1 cellular context compared by ENCODE assay signal in genomic region chr7:148941598-148942280, GRCh38.
TF ChIP-seq lines count a peak whose summit lies in the region.

No MANE protein-coding gene starts in this region.

TF ChIP-seq in HEK293, 187 proteins besides CTCF, POLR2A, EP300 and RAD21 (continued from another document):
- TF ChIP-seq MYNN (tag by site-specific recombination; IDR thresholded peaks at IDR 0.05; ENCODE audit: borderline replicate concordance), result no peak
- TF ChIP-seq ZNF660 (tag by site-specific recombination; IDR thresholded peaks at IDR 0.05), result 0 out of 2 replicates have a peak, but pooled peaks have one; percentile 8
- 0 out of 2 replicates have a peak, but pooled peaks have one; percentile 37 for TF ChIP-seq MZF1 (tag by site-specific recombination; IDR thresholded peaks at IDR 0.05; ENCODE audit: borderline replicate concordance)
- peak; percentile 53 for TF ChIP-seq ZFHX2 (tag by site-specific recombination; conservative IDR thresholded peaks at IDR 0.05)
- no peak; the same call in 1 of the 2 replicates for TF ChIP-seq PRDM6 (tag by site-specific recombination; IDR thresholded peaks at IDR 0.05)
- 0 out of 2 replicates have a peak, but pooled peaks have one; percentile 18 for TF ChIP-seq GLIS2 (tag by site-specific recombination; IDR thresholded peaks at IDR 0.05)
- no peak for TF ChIP-seq AEBP2 (tag by site-specific recombination; IDR thresholded peaks at IDR 0.05; ENCODE audit: borderline replicate concordance)
- TF ChIP-seq KLF16 (tag by site-specific recombination; IDR thresholded peaks at IDR 0.05), result 0 out of 2 replicates have a peak, but pooled peaks have one; percentile 42
- TF ChIP-seq WT1 (tag by site-specific recombination; IDR thresholded peaks at IDR 0.05), result no peak; the same call in 1 of the 2 replicates
- TF ChIP-seq ZNF184 (tag by site-specific recombination; IDR thresholded peaks at IDR 0.05), result 0 out of 2 replicates have a peak, but pooled peaks have one; percentile 5
- no peak for TF ChIP-seq ZNF624 (tag by site-specific recombination; IDR thresholded peaks at IDR 0.05)
- peak; percentile 7; the same call in 1 of the 2 replicates for TF ChIP-seq KLF9 (tag by site-specific recombination; IDR thresholded peaks at IDR 0.05; ENCODE audit: low read depth)
- TF ChIP-seq TRIM28 (IDR thresholded peaks at IDR 0.05; ENCODE audit: borderline replicate concordance, low read length), result 0 out of 2 replicates have a peak, but pooled peaks have one; percentile 81
- TF ChIP-seq ZNF549 (tag by site-specific recombination; IDR thresholded peaks at IDR 0.05), result peak; percentile 23; the same call in 1 of the 2 replicates
- no peak for TF ChIP-seq TCF7L2 (IDR thresholded peaks at IDR 0.05; ENCODE audit: borderline replicate concordance, low read depth, low read length)
- TF ChIP-seq ZNF513 (tag by site-specific recombination; IDR thresholded peaks at IDR 0.05), result 0 out of 2 replicates have a peak, but pooled peaks have one; percentile 3
- no peak for TF ChIP-seq HOXC10 (CRISPR knock-in tag; IDR thresholded peaks at IDR 0.05)
- peak; percentile 86; the same call in 1 of the 2 replicates for TF ChIP-seq ZNF394 (tag by site-specific recombination; IDR thresholded peaks at IDR 0.05; ENCODE audit: borderline replicate concordance)
- peak; percentile 49; the same call in 1 of the 2 replicates for TF ChIP-seq INSM2 (tag by site-specific recombination; IDR thresholded peaks at IDR 0.05)
- 0 out of 2 replicates have a peak, but pooled peaks have one; percentile 54 for TF ChIP-seq EGR2 (tag by site-specific recombination; IDR thresholded peaks at IDR 0.05; ENCODE audit: low read depth)
TF ChIP-seq in HEK293: peak in this region for 18.
